19 cellular contexts compared by ENCODE assay signal in the genomic region with DNA sequence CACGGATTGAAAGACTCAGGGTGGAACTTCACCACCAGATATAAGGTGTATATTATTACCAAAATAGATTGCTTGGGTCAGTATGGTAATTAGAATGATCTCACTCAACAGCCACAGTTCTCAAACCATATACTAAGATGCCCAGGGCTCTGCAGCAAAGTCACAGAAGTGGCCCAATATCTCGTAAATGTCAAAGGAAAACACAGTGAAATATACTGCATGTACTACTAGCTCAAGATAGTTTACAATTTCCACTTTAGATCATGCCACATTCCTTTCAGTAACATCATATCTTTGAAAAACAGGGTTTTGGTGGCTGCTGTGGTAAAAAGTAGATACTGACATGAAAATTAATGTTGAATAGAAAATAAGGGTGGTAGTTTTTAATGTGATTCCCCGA.
DNase-seq lines count a peak whose midpoint lies in the region; ATAC-seq and TF ChIP-seq lines count a peak whose summit lies in the region.
"Had no signal": no experiment of that assay in that cellular context is flagged by ENCODE, and none has a peak within 500 bp of the region (broad histone marks: within the 10 kb centered on the region; RNA-seq: fewer than 3 reads in every experiment).

No MANE protein-coding gene starts in this region.

- H3K36me3 ChIP-seq in HEK293 (ENCODE audit: control insufficient read depth in 2 of 2, insufficient read depth in 1 of 2, low read length in 2 of 2) (no peaks in the 10 kb centered on the region), smooth muscle cell (ENCODE audit: low read depth) (no peaks in the 10 kb centered on the region)
- H3K36me3 ChIP-seq: BLaER1 had no signal

- WGBS in smooth muscle cell (ENCODE audit: low lambda C conversion rate) = 55% methylated on average over 3 of the region's 3 CpGs

- H3K4me1 ChIP-seq in HEK293 (ENCODE audit: control insufficient read depth, insufficient read depth, low read length) (no peaks in the 10 kb centered on the region), smooth muscle cell (ENCODE audit: low read depth) (no peaks in the 10 kb centered on the region)
- H3K4me1 ChIP-seq: BLaER1 had no signal

- no peaks in the 10 kb centered on the region for H3F3A ChIP-seq in smooth muscle cell (ENCODE audit: low read depth)

- CTCF ChIA-PET in HEK293 (lab: Yijun Ruan, JAX) = no interaction called here

- ATAC-seq in omental fat pad (ENCODE audit: low FRiP score) (no peak), GM21528 (IDR thresholded peaks at IDR 0.05; ENCODE audit: low FRiP score, unreplicated experiment) (no peak)
- ATAC-seq: CD8-positive, alpha-beta T cell; GM12878 had no signal

- peak overlapping the region; percentile 1 for H3K4me2 ChIP-seq in smooth muscle cell
- H3K4me2 ChIP-seq: BLaER1 had no signal

- H3K4me3 ChIP-seq in HEK293 (ENCODE audit: low read depth, low read length) (no peak overlapping the region), fibroblast of villous mesenchyme (ENCODE audit: low read depth, low read length) (no peak overlapping the region), smooth muscle cell (no peak overlapping the region)
- H3K4me3 ChIP-seq: BLaER1, GM12878, GM23248 had no signal

- H2AFZ ChIP-seq in smooth muscle cell (ENCODE audit: low read depth) = no peak overlapping the region
- H2AFZ ChIP-seq: GM23248 had no signal

- H3K9me3 ChIP-seq in HEK293 (ENCODE audit: control insufficient read depth, insufficient read depth, low read depth, low read length) = no peaks in the 10 kb centered on the region
- no peaks in the 10 kb centered on the region for H3K9me3 ChIP-seq in smooth muscle cell (replicated peaks; ENCODE audit: low read depth)
- H3K9me3 ChIP-seq: BLaER1, Caco-2 had no signal

- H3K9ac ChIP-seq in smooth muscle cell (ENCODE audit: low read depth) = no peak overlapping the region
- H3K9ac ChIP-seq: BLaER1, GM23248 had no signal

- POLR2A ChIA-PET in HEK293 (lab: Yijun Ruan, JAX) = no interaction called here

- no peaks in the 10 kb centered on the region for H3K27me3 ChIP-seq in smooth muscle cell (ENCODE audit: low read depth)
- H3K27me3 ChIP-seq: BLaER1 had no signal

- no peak overlapping the region for H3K27ac ChIP-seq in HEK293 (ENCODE audit: extremely low read depth, low read depth, low read length)
- H3K27ac ChIP-seq in smooth muscle cell (ENCODE audit: low read depth) = no peak overlapping the region
- H3K27ac ChIP-seq: BLaER1, C4-2B, GM23248 had no signal

- no peak for TF ChIP-seq CTCF in HEK293 (tag by site-specific recombination; IDR thresholded peaks at IDR 0.05)
- no peak for TF ChIP-seq CTCF in fibroblast of villous mesenchyme (IDR thresholded peaks at IDR 0.05; ENCODE audit: insufficient read depth, low read depth, low read length)
- TF ChIP-seq CTCF in smooth muscle cell (IDR thresholded peaks at IDR 0.05; ENCODE audit: borderline replicate concordance, insufficient read depth, poor library complexity, severe bottlenecking) = no peak
- TF ChIP-seq CTCF in omental fat pad (IDR thresholded peaks at IDR 0.05) = no peak

- peak; percentile 42 for DNase-seq in fibroblast of villous mesenchyme (ENCODE audit: low read depth)
- DNase-seq in smooth muscle cell (lab: John Stamatoyannopoulos, UW; ENCODE audit: unreplicated experiment) = no peak
- DNase-seq in omental fat pad (ENCODE audit: low spot score) = no peak
- DNase-seq in NCI-H2107 treated with DMSO at 0.1 percent for 48 hours (lab: John Stamatoyannopoulos, UW; ENCODE audit: unreplicated experiment) = no peak
- DNase-seq: Caco-2; CD4-positive, CD25-positive, alpha-beta regulatory T cell; CD8-positive, alpha-beta T cell; DMS153; DND-41; GDM1; GM23248; H7; HCEC 1CT; HFFc6 had no signal

- H4K20me1 ChIP-seq in smooth muscle cell (ENCODE audit: low read depth) = no peaks in the 10 kb centered on the region
- H4K20me1 ChIP-seq: BLaER1 had no signal

- no peaks in the 10 kb centered on the region for H3K79me2 ChIP-seq in smooth muscle cell (ENCODE audit: low read depth)

TF ChIP-seq in HEK293, 187 proteins besides CTCF, POLR2A, EP300 and RAD21:
- TF ChIP-seq ZBTB20 (tag by site-specific recombination; IDR thresholded peaks at IDR 0.05) (peak; percentile 58), ZNF114 (tag by site-specific recombination; IDR thresholded peaks at IDR 0.05) (no peak), FEZF1 (tag by site-specific recombination; IDR thresholded peaks at IDR 0.05) (peak; percentile 32; the same call in 1 of the 2 replicates), OSR2 (tag by site-specific recombination; IDR thresholded peaks at IDR 0.05) (peak; percentile 30; the same call in 1 of the 2 replicates)
- TF ChIP-seq, protein P1, sequence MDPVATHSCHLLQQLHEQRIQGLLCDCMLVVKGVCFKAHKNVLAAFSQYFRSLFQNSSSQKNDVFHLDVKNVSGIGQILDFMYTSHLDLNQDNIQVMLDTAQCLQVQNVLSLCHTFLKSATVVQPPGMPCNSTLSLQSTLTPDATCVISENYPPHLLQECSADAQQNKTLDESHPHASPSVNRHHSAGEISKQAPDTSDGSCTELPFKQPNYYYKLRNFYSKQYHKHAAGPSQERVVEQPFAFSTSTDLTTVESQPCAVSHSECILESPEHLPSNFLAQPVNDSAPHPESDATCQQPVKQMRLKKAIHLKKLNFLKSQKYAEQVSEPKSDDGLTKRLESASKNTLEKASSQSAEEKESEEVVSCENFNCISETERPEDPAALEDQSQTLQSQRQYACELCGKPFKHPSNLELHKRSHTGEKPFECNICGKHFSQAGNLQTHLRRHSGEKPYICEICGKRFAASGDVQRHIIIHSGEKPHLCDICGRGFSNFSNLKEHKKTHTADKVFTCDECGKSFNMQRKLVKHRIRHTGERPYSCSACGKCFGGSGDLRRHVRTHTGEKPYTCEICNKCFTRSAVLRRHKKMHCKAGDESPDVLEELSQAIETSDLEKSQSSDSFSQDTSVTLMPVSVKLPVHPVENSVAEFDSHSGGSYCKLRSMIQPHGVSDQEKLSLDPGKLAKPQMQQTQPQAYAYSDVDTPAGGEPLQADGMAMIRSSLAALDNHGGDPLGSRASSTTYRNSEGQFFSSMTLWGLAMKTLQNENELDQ (tag by site-specific recombination; IDR thresholded peaks at IDR 0.05; ENCODE audit: low read depth) = no peak
- TF ChIP-seq, protein P2, sequence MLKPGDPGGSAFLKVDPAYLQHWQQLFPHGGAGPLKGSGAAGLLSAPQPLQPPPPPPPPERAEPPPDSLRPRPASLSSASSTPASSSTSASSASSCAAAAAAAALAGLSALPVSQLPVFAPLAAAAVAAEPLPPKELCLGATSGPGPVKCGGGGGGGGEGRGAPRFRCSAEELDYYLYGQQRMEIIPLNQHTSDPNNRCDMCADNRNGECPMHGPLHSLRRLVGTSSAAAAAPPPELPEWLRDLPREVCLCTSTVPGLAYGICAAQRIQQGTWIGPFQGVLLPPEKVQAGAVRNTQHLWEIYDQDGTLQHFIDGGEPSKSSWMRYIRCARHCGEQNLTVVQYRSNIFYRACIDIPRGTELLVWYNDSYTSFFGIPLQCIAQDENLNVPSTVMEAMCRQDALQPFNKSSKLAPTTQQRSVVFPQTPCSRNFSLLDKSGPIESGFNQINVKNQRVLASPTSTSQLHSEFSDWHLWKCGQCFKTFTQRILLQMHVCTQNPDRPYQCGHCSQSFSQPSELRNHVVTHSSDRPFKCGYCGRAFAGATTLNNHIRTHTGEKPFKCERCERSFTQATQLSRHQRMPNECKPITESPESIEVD (tag by site-specific recombination; IDR thresholded peaks at IDR 0.05) = peak; percentile 56; the same call in 1 of the 2 replicates
